20 cellular contexts compared by ENCODE assay signal in the genomic region with DNA sequence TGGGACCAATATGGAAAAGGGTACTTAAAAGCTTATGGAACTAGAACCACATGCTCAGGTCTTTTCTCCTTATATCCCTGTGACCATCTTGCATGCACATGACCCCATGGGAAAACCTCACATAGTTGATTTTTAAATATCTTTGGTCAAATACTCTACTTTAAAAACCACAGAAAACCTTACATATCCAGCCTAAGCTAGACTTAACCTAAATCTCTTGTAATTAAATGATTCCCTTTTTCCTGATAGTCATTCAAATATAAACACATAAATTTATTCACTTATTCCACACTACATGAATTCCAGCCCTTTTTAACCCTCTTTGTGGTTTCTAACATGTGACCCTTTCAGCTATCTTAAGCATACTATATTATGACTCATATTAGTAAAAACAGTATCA. TPM values are rescaled to one million over a fixed set of nuclear protein-coding genes. Genes with fewer than 3 reads are reported as not detected.
DNase-seq lines count a peak whose midpoint lies in the region; ATAC-seq lines count a peak whose summit lies in the region.
"Had no signal": no experiment of that assay in that cellular context is flagged by ENCODE, and none has a peak within 500 bp of the region (broad histone marks: within the 10 kb centered on the region; RNA-seq: fewer than 3 reads in every experiment).

No MANE protein-coding gene starts in this region.

- H3K27me3 ChIP-seq in ACC112 (ENCODE audit: insufficient read depth, low read length) = no peaks in the 10 kb centered on the region
- H3K27me3 ChIP-seq: cardiac muscle cell, gastroesophageal sphincter, SJCRH30, upper lobe of left lung had no signal

- DNase-seq in HT1080 (ENCODE audit: low read depth) (peak; percentile 10), astrocyte of the hippocampus (ENCODE audit: low read depth, low spot score) (peak; percentile 32), hepatic stellate cell (ENCODE audit: low spot score) (peak; percentile 35), 8988T (no peak), C1 segment of cervical spinal cord (lab: John Stamatoyannopoulos, UW) (no peak)
- DNase-seq: activated CD4-positive, alpha-beta T cell treated with anti-CD3 and anti-CD28 coated beads for 4 hours; COR-L47; effector memory CD4-positive, alpha-beta T cell; left ventricle myocardium superior; NCI-H1436 treated with DMSO at 0.1 percent for 48 hours; NCI-H446 treated with DMSO at 0.1 percent for 48 hours; SJCRH30; stimulated activated naive CD4-positive, alpha-beta T cell; upper lobe of left lung had no signal

- H3K36me3 ChIP-seq in ACC112 (ENCODE audit: insufficient read depth, low read length) = peaks cover 60% of the 10 kb centered on the region
- H3K36me3 ChIP-seq: prostate gland had no signal

- H3K27ac ChIP-seq in ACC112 (ENCODE audit: low read depth, low read length) = peak overlapping the region; percentile 66
- H3K27ac ChIP-seq: cardiac muscle cell, gastroesophageal sphincter, prostate gland, SJCRH30, upper lobe of left lung had no signal

- no peaks in the 10 kb centered on the region for H3K79me2 ChIP-seq in ACC112 (ENCODE audit: control insufficient read depth, insufficient read depth, low read length, unreplicated experiment)

- H2AFZ ChIP-seq in ACC112 (ENCODE audit: low read length, unreplicated experiment) = no peak overlapping the region

- H3K4me3 ChIP-seq in ACC112 (ENCODE audit: low read depth, low read length) = peak overlapping the region; percentile 35; the same call in 1 of the 2 replicates
- H3K4me3 ChIP-seq: cardiac muscle cell, gastroesophageal sphincter, prostate gland, SJCRH30, upper lobe of left lung had no signal

- no peak for ATAC-seq in HG03175 (IDR thresholded peaks at IDR 0.05; ENCODE audit: unreplicated experiment)
- no peak for ATAC-seq in HG02852 (IDR thresholded peaks at IDR 0.05; ENCODE audit: unreplicated experiment)
- ATAC-seq: gastroesophageal sphincter, left ventricle myocardium superior had no signal

- H3K4me1 ChIP-seq in ACC112 (ENCODE audit: control insufficient read depth, insufficient read depth, low read length, unreplicated experiment) = peaks cover 20% of the 10 kb centered on the region
- H3K4me1 ChIP-seq: gastroesophageal sphincter, prostate gland, SJCRH30, upper lobe of left lung had no signal

RNA-seq across cellular contexts. Expression of a gene that starts 46.8 kb away (rescaled TPM):
- 51.7 and 52.5 TPM in 2 replicates for total RNA-seq in HT1080 (2014; rRNA removed; shearing (Covaris generic))
- 24.7 and 36.2 TPM in 2 replicates for polyA plus RNA-seq in HT1080 (2015; cell fraction: cytosol; rRNA removed)
- polyA plus RNA-seq in HT1080 (2015; cell fraction: nucleus; rRNA removed) = 66.8 and 72.5 TPM in 2 replicates

Comparison
In these comparisons a context has a peak if more than half of its experiments do, and no peak if none do; other contexts are left out.
1. DNase-seq: peak in HT1080 (single experiment), astrocyte of the hippocampus (single experiment) and hepatic stellate cell (single experiment); none in 8988T (single experiment) and C1 segment of cervical spinal cord (0 of 14).